6 cellular contexts compared by ENCODE assay signal in genomic region chrX:48910926-48911406, GRCh38. TPM values are rescaled to one million over a fixed set of nuclear protein-coding genes. Genes with fewer than 3 reads are reported as not detected.
DNase-seq lines count a peak whose midpoint lies in the region; TF ChIP-seq lines count a peak whose summit lies in the region.

No MANE protein-coding gene starts in this region.

- no peaks in the 10 kb centered on the region for H3K9me3 ChIP-seq in breast epithelium
- H3K9me3 ChIP-seq in neuron (ENCODE audit: low read length), result no peaks in the 10 kb centered on the region

- no peak for TF ChIP-seq POLR2A in breast epithelium (IDR thresholded peaks at IDR 0.05)

- peak overlapping the region; percentile 85 to 92 for H3K27ac ChIP-seq in breast epithelium
- no peak overlapping the region for H3K27ac ChIP-seq in caudate nucleus (ENCODE audit: low read depth, low read length)

- DNase-seq in NCI-H146 (lab: John Stamatoyannopoulos, UW), result peak; percentile 20
- DNase-seq in NCI-H146 treated with DMSO at 0.1 percent for 48 hours (lab: John Stamatoyannopoulos, UW; ENCODE audit: unreplicated experiment), result no peak
- DNase-seq in breast epithelium (ENCODE audit: low spot score in 2 of 2), result no peak
- DNase-seq in caudate nucleus (lab: John Stamatoyannopoulos, UW), result no peak
- DNase-seq in NCI-H510A (lab: John Stamatoyannopoulos, UW), result no peak

- no peak overlapping the region for H2AFZ ChIP-seq in neuron (ENCODE audit: low read depth, low read length)

- H3K27me3 ChIP-seq in breast epithelium, result peaks cover 0 to 17% of the 10 kb centered on the region in 2 donors
- no peaks in the 10 kb centered on the region for H3K27me3 ChIP-seq in neuron (ENCODE audit: insufficient read depth, low read length)

- H3K36me3 ChIP-seq in breast epithelium (no peaks in the 10 kb centered on the region), neuron (ENCODE audit: insufficient read depth, low read length) (peaks cover 15% of the 10 kb centered on the region)

- no peak for TF ChIP-seq CTCF in breast epithelium (IDR thresholded peaks at IDR 0.05)

- intact Hi-C loops in breast epithelium (cut with DNase I; ENCODE audit: low total_unique reads), result no loop called here

- H3K4me1 ChIP-seq in breast epithelium (no peaks in the 10 kb centered on the region), neuron (ENCODE audit: insufficient read depth, low read length) (peaks cover 5% of the 10 kb centered on the region)

- H3K4me3 ChIP-seq in breast epithelium, result peak overlapping the region; percentile 58 to 84 (median 66)
- H3K4me3 ChIP-seq in neuron (ENCODE audit: low read length), result peak overlapping the region; percentile 90

RNA-seq across cellular contexts. Expression of gene SLC35A2, which starts 0.5 kb away (rescaled TPM):
- 10 to 100 TPM; 10.9 to 17.3 (median 16.1) TPM for total RNA-seq in breast epithelium

RNA-seq across cellular contexts. Expression of gene PIM2, which starts 7.9 kb away (rescaled TPM):
- 10 to 100 TPM in 1 of 3 donors, 1 to 10 TPM in 2; 5.8 to 20.3 (median 7.6) TPM for total RNA-seq in breast epithelium

RNA-seq across cellular contexts. Expression of gene PQBP1, which starts 13.2 kb away (rescaled TPM):
- 10 to 100 TPM; 56.0 to 71.4 (median 71.0) TPM for total RNA-seq in breast epithelium

RNA-seq across cellular contexts. Expression of gene TIMM17B, which starts 13.4 kb away (rescaled TPM):
- total RNA-seq in breast epithelium, result 10 to 100 TPM; 32.3 to 40.8 (median 35.4) TPM

RNA-seq across cellular contexts. Expression of gene OTUD5, which starts 46.4 kb away (rescaled TPM):
- 10 to 100 TPM; 35.8 to 37.9 (median 36.1) TPM for total RNA-seq in breast epithelium
